Comparison of ENCODE assay signal across 1 cellular context in the genomic region with DNA sequence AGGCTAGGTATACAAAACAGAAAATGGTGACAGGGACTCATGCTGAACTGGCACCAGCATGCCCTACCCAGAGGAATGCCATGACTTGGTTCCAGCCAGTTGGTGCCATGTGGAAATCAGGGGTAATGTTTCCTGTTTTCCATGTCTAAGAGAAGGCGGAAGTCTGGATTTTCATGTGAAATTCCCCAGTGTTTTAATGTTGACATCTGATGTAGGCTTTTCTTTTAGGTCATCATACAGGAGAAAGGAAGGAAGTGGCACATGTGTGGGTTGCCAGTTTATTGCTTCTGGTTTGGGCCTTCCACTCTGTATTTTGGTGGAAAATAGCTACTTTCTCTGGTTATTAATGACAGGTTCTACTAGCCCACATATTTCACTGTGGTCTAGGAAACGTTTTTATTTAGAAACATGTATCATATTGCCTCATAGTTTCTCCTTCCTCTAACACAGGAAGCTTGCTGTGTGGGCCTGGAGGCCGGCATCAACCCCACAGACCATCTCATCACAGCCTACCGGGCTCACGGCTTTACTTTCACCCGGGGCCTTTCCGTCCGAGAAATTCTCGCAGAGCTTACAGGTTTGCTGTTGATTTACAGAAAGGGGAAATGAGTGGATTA.
TF ChIP-seq lines count a peak whose summit lies in the region.

No MANE protein-coding gene starts in this region.

TF ChIP-seq in WTC11, 78 proteins besides CTCF, POLR2A, EP300 and RAD21 (continued from another document):
- TF ChIP-seq AFF4 (CRISPR knock-in tag; IDR thresholded peaks at IDR 0.05; ENCODE audit: borderline replicate concordance) = no peak
- no peak for TF ChIP-seq GTF2I (CRISPR knock-in tag; conservative IDR thresholded peaks at IDR 0.05)
- no peak for TF ChIP-seq SOX15 (CRISPR knock-in tag; IDR thresholded peaks at IDR 0.05)
